Comparison of ENCODE assay signal across 12 cellular contexts in the genomic region with DNA sequence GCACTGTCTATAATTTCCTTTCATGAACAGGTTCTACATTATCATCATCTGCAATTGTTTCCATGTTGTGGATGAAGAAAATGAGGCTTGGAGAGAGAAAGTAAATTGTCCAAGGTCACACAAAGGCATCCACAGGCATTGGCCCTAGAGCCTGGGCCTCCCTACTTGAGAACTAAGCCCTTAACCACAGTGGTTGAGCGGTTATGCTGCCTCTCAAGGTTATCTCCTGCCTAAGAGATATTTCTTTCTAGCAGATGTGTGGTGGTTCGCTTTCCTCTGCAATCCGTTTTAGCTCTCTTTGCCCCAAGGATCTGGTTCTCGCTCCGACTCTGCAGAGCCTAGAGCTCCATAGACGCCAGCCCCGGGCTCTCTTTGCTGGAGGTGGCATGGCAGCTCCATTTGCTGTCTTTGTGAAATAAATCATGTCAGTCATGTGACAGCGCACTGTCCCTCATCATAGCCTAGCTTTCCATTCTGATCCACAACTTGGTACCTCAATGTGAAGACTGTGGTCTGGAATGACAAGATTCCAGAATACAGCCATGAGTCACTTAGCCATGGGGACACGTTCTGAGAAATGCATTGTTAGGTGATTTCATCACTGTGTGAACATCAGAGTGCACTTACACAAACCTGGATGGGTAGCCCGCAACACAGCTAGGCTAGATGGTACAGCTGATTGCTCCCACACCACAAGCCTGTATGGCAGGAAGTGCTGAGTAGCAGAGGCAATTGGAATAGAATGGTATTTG. TPM values are rescaled to one million over a fixed set of nuclear protein-coding genes. Genes with fewer than 3 reads are reported as not detected.
DNase-seq lines count a peak whose midpoint lies in the region; ATAC-seq and TF ChIP-seq lines count a peak whose summit lies in the region.
"Had no signal": no experiment of that assay in that cellular context is flagged by ENCODE, and none has a peak within 500 bp of the region (broad histone marks: within the 10 kb centered on the region; RNA-seq: fewer than 3 reads in every experiment).

No MANE protein-coding gene starts in this region.

- H3K36me3 Mint-ChIP-seq in WTC11: no peaks in the 10 kb centered on the region

- CTCF ChIA-PET in AG04450 (lab: Charles Lee) (interaction anchor here (1.3 kb wide), 1 partner anchor 97 kb away, joined by 9 read pairs; no protein-coding TSS in a partner anchor), HEK293 (lab: Yijun Ruan, JAX) (interaction anchor here (1.1 kb wide), 2 partner anchors 54 to 303 kb away, joined by 4 to 5 read pairs; no protein-coding TSS in a partner anchor), WTC11 (lab: Charles Lee) (interaction anchor here (0.6 to 4.2 kb wide), 4 partner anchors 10 to 63 kb away, joined by 3 to 24 read pairs (median 10); no protein-coding TSS in a partner anchor)

- WGBS in spleen, 5 donors: 72 to 81% (median 78%) methylated on average over 10 of the region's 10 CpGs
- WGBS in aorta, 2 donors: 90% methylated on average over 10 of the region's 10 CpGs

- DNase-seq in AG04450 (ENCODE audit: low read depth, low spot score) (no peak), RWPE2 (ENCODE audit: low spot score) (no peak), epithelial cell of esophagus (ENCODE audit: low read depth) (peak; percentile 80), WTC11 (ENCODE audit: low spot score) (no peak), spleen (no peak), aorta (no peak), cerebellum (ENCODE audit: low spot score) (no peak)
- DNase-seq: left colon, NCI-H345 had no signal

- peaks cover 31% of the 10 kb centered on the region for H3K27me3 ChIP-seq in AG04450 (ENCODE audit: control insufficient read depth, insufficient read depth, low read length)
- no peaks in the 10 kb centered on the region for H3K27me3 ChIP-seq in RWPE2 (ENCODE audit: insufficient read depth, poor library complexity, severe bottlenecking)
- no peaks in the 10 kb centered on the region for H3K27me3 ChIP-seq in spleen (replicated peaks in 1 of 7)
- no peaks in the 10 kb centered on the region for H3K27me3 ChIP-seq in aorta (ENCODE audit: control insufficient read depth in 1 of 2, insufficient read depth in 2 of 2, low read length in 1 of 2)

- TF ChIP-seq CTCF in AG04450 (IDR thresholded peaks at IDR 0.05; ENCODE audit: low read depth, low read length): no peak
- TF ChIP-seq CTCF in HEK293 (tag by site-specific recombination; IDR thresholded peaks at IDR 0.05): no peak
- no peak for TF ChIP-seq CTCF in RWPE2 (IDR thresholded peaks at IDR 0.05; ENCODE audit: poor library complexity, severe bottlenecking)
- no peak for TF ChIP-seq CTCF in epithelial cell of esophagus (IDR thresholded peaks at IDR 0.05; ENCODE audit: insufficient read depth, low read depth, low read length, missing control alignments)
- TF ChIP-seq CTCF in WTC11 (IDR thresholded peaks at IDR 0.05): no peak
- no peak for TF ChIP-seq CTCF in spleen (IDR thresholded peaks at IDR 0.05 in 8 of 11, conservative IDR thresholded peaks at IDR 0.05 in 3 of 11)

- TF ChIP-seq POLR2A in spleen (IDR thresholded peaks at IDR 0.05): no peak

- intact Hi-C loops in spleen (cut with DNase I; ENCODE audit: low total_unique reads): no loop called here
- intact Hi-C loops in aorta (cut with DNase I): no loop called here

- H3K4me1 ChIP-seq in HEK293 (ENCODE audit: control insufficient read depth, insufficient read depth, low read length) (no peaks in the 10 kb centered on the region), RWPE2 (ENCODE audit: insufficient read depth, poor library complexity, severe bottlenecking) (no peaks in the 10 kb centered on the region), spleen (peaks cover 0 to 18% (median 13%) of the 10 kb centered on the region in 6 donors), aorta (ENCODE audit: control insufficient read depth in 1 of 2, insufficient read depth in 2 of 2, low read length in 2 of 2) (no peaks in the 10 kb centered on the region)
- H3K4me1 ChIP-seq: HAP-1 had no signal

- no peak overlapping the region for H3K27ac Mint-ChIP-seq in WTC11
- H3K27ac Mint-ChIP-seq: progenitor cell of endocrine pancreas had no signal

- H3K9me3 ChIP-seq in AG04450 (ENCODE audit: control insufficient read depth, insufficient read depth, low read length) (no peaks in the 10 kb centered on the region), HEK293 (ENCODE audit: control insufficient read depth, insufficient read depth, low read depth, low read length) (no peaks in the 10 kb centered on the region), RWPE2 (ENCODE audit: severe bottlenecking) (no peaks in the 10 kb centered on the region), spleen (peaks cover 0 to 4% (median 0%) of the 10 kb centered on the region in 8 donors), aorta (ENCODE audit: control insufficient read depth, low read length) (no peaks in the 10 kb centered on the region)
- H3K9me3 ChIP-seq: HAP-1 had no signal

- no peaks in the 10 kb centered on the region for H3K36me3 ChIP-seq in HEK293 (ENCODE audit: control insufficient read depth in 2 of 2, insufficient read depth in 1 of 2, low read length in 2 of 2)
- no peaks in the 10 kb centered on the region for H3K36me3 ChIP-seq in RWPE2 (ENCODE audit: low read depth)
- no peaks in the 10 kb centered on the region for H3K36me3 ChIP-seq in spleen
- no peaks in the 10 kb centered on the region for H3K36me3 ChIP-seq in aorta (ENCODE audit: control insufficient read depth in 1 of 2, insufficient read depth in 2 of 2, low read length in 1 of 2)
- H3K36me3 ChIP-seq: HAP-1 had no signal

- no peak overlapping the region for H3K4me3 ChIP-seq in AG04450 (ENCODE audit: low read depth, low read length)
- H3K4me3 ChIP-seq in HEK293 (ENCODE audit: low read depth, low read length): no peak overlapping the region
- no peak overlapping the region for H3K4me3 ChIP-seq in RWPE2 (ENCODE audit: severe bottlenecking)
- no peak overlapping the region for H3K4me3 ChIP-seq in epithelial cell of esophagus (ENCODE audit: low read length)
- H3K4me3 ChIP-seq in spleen: peak overlapping the region in 1 of 8 donors; percentile 1
- no peak overlapping the region for H3K4me3 ChIP-seq in aorta (ENCODE audit: low read length in 2 of 2)
- H3K4me3 ChIP-seq: HAP-1 had no signal

- POLR2A ChIA-PET in AG04450 (lab: Yijun Ruan, JAX): no interaction called here
- POLR2A ChIA-PET in HEK293 (lab: Yijun Ruan, JAX): interaction anchor here (0.8 to 1.5 kb wide), 2 partner anchors 10 to 68 kb away, joined by 3 read pairs; a partner anchor contains a TSS
- POLR2A ChIA-PET in WTC11 (lab: Charles Lee): no interaction called here

- H3K27ac ChIP-seq in AG04450 (ENCODE audit: low read depth, low read length) (peak overlapping the region; percentile 21), HEK293 (ENCODE audit: extremely low read depth, low read depth, low read length) (no peak overlapping the region), RWPE2 (ENCODE audit: poor library complexity, severe bottlenecking) (no peak overlapping the region), spleen (peak overlapping the region in 4 of 8 donors; percentile 25 to 63 (median 36)), aorta (ENCODE audit: low read depth in 1 of 2, low read length in 2 of 2) (no peak overlapping the region)

- peaks cover 40% of the 10 kb centered on the region for H3K27me3 Mint-ChIP-seq in WTC11 (ENCODE audit: low read depth)

- peaks cover 10% of the 10 kb centered on the region for H3K9me3 Mint-ChIP-seq in WTC11

- no peak overlapping the region for H3K4me3 Mint-ChIP-seq in WTC11

- ATAC-seq in RWPE2 (ENCODE audit: low read depth): peak; percentile 34; the same call in 2 of the 3 replicates
- ATAC-seq in WTC11: no peak
- no peak for ATAC-seq in aorta (ENCODE audit: low FRiP score)
- ATAC-seq: left colon had no signal

- peaks cover 3% of the 10 kb centered on the region for H3K4me1 Mint-ChIP-seq in WTC11

TF ChIP-seq in HEK293, 187 proteins besides CTCF, POLR2A, EP300 and RAD21 (continues in another document):
- no peak for TF ChIP-seq ZNF37A (tag by site-specific recombination; IDR thresholded peaks at IDR 0.05)

TF ChIP-seq in WTC11, 78 proteins besides CTCF, POLR2A, EP300 and RAD21:
- TF ChIP-seq ZBTB21 (CRISPR knock-in tag; IDR thresholded peaks at IDR 0.05; ENCODE audit: borderline replicate concordance) (no peak), GRHL2 (CRISPR knock-in tag; IDR thresholded peaks at IDR 0.05; ENCODE audit: insufficient replicate concordance, severe bottlenecking) (no peak), PRRX2 (CRISPR knock-in tag; IDR thresholded peaks at IDR 0.05) (no peak)
- TF ChIP-seq, protein P1, sequence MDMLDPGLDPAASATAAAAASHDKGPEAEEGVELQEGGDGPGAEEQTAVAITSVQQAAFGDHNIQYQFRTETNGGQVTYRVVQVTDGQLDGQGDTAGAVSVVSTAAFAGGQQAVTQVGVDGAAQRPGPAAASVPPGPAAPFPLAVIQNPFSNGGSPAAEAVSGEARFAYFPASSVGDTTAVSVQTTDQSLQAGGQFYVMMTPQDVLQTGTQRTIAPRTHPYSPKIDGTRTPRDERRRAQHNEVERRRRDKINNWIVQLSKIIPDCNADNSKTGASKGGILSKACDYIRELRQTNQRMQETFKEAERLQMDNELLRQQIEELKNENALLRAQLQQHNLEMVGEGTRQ (CRISPR knock-in tag; IDR thresholded peaks at IDR 0.05): no peak
- TF ChIP-seq, protein P2, sequence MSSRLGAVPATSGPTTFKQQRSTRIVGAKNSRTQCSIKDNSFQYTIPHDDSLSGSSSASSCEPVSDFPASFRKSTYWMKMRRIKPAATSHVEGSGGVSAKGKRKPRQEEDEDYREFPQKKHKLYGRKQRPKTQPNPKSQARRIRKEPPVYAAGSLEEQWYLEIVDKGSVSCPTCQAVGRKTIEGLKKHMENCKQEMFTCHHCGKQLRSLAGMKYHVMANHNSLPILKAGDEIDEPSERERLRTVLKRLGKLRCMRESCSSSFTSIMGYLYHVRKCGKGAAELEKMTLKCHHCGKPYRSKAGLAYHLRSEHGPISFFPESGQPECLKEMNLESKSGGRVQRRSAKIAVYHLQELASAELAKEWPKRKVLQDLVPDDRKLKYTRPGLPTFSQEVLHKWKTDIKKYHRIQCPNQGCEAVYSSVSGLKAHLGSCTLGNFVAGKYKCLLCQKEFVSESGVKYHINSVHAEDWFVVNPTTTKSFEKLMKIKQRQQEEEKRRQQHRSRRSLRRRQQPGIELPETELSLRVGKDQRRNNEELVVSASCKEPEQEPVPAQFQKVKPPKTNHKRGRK (CRISPR knock-in tag; IDR thresholded peaks at IDR 0.05; ENCODE audit: borderline replicate concordance): no peak

RNA-seq across cellular contexts. Expression of a gene that starts 27.2 kb away (rescaled TPM):
- polyA plus RNA-seq in AG04450 (2011; rRNA removed): 21.9 and 29.6 TPM in 2 replicates
- polyA minus RNA-seq in AG04450 (2011; rRNA and poly(A)+ RNA removed): 26.9 and 36.6 TPM in 2 replicates
- 16.8 to 18.3 TPM (median 18.3 TPM) in 3 replicates for total RNA-seq in WTC11 (2021)
- total RNA-seq in spleen: 10 to 100 TPM; 26.9 to 47.5 (median 38.2) TPM
- 10 to 100 TPM; 18.8 to 43.0 (median 32.3) TPM for polyA plus RNA-seq in spleen
- total RNA-seq in aorta: 10 to 100 TPM; 25.8 to 31.8 TPM
- 10 to 100 TPM; 14.1 to 27.2 TPM for polyA plus RNA-seq in aorta
- 7.5 TPM for total RNA-seq in cerebellum

RNA-seq across cellular contexts. Expression of a gene that starts 46.1 kb away (rescaled TPM):
- 1.4 and 2.0 TPM in 2 replicates for polyA plus RNA-seq in AG04450 (2011; rRNA removed)
- polyA minus RNA-seq in AG04450 (2011; rRNA and poly(A)+ RNA removed): 0.09 and 1.00 TPM in 2 replicates
- 17.0 to 22.0 TPM (median 19.9 TPM) in 3 replicates for total RNA-seq in WTC11 (2021)
- 100 to 1,000 TPM in 3 of 7 donors, 10 to 100 TPM in 4; 64.3 to 128 (median 86.6) TPM for total RNA-seq in spleen
- polyA plus RNA-seq in spleen: 100 to 1,000 TPM; 225 to 638 (median 623) TPM
- total RNA-seq in aorta: 10 to 100 TPM in 1 of 2 donors, 1 to 10 TPM in 1; 7.4 to 19.0 TPM
- polyA plus RNA-seq in aorta: 10 to 100 TPM; 13.4 to 28.5 TPM
- 1.5 TPM for total RNA-seq in cerebellum
